9 cellular contexts compared by ENCODE assay signal in genomic region chr9:72476617-72477375, GRCh38. TPM values are rescaled to one million over a fixed set of nuclear protein-coding genes. Genes with fewer than 3 reads are reported as not detected.
A peak's percentile ranks its signal among the peaks of the same experiment; 100 is the strongest.
DNase-seq lines count a peak whose midpoint lies in the region; ATAC-seq and TF ChIP-seq lines count a peak whose summit lies in the region.
"Had no signal": no experiment of that assay in that cellular context is flagged by ENCODE, and none has a peak within 500 bp of the region (broad histone marks: within the 10 kb centered on the region; RNA-seq: fewer than 3 reads in every experiment).

No MANE protein-coding gene starts in this region.

- H3K27me3 Mint-ChIP-seq in stimulated activated naive CD8-positive, alpha-beta T cell treated with anti-CD3 and anti-CD28 coated beads, Interleukin-15, amount 100 ng/mL, for 72 hours: no peaks in the 10 kb centered on the region

- H3K4me1 ChIP-seq in ascending aorta (peaks cover 0 to 8% of the 10 kb centered on the region in 2 donors), testis (no peaks in the 10 kb centered on the region)

- H3K4me3 Mint-ChIP-seq in stimulated activated naive CD8-positive, alpha-beta T cell treated with anti-CD3 and anti-CD28 coated beads, Interleukin-15, amount 100 ng/mL, for 72 hours: peak overlapping the region in 1 of 2 donors; percentile 39

- H3K9me3 Mint-ChIP-seq in stimulated activated naive CD8-positive, alpha-beta T cell treated with anti-CD3 and anti-CD28 coated beads, Interleukin-15, amount 100 ng/mL, for 72 hours: peaks cover 0 to 3% of the 10 kb centered on the region in 2 donors

- no peaks in the 10 kb centered on the region for H3K27me3 ChIP-seq in ascending aorta
- H3K27me3 ChIP-seq in testis: no peaks in the 10 kb centered on the region

- TF ChIP-seq POLR2A in testis (IDR thresholded peaks at IDR 0.05): no peak

- DNase-seq in NCI-H82 (lab: John Stamatoyannopoulos, UW) (peak; percentile 6), NCI-H82 treated with DMSO at 0.1 percent for 48 hours (lab: John Stamatoyannopoulos, UW; ENCODE audit: unreplicated experiment) (no peak), islet precursor cell (peak; percentile 95), ascending aorta (ENCODE audit: low spot score in 2 of 2) (no peak), testis (no peak)
- peak; percentile 12 to 45 for DNase-seq in activated CD8-positive, alpha-beta memory T cell treated with anti-CD3 and anti-CD28 coated beads for 4 hours (ENCODE audit: low read depth in 2 of 2)
- peak; percentile 48 to 57 for DNase-seq in stimulated activated naive CD8-positive, alpha-beta T cell treated with anti-CD3 and anti-CD28 coated beads, Interleukin-15, amount 100 ng/mL, for 72 hours

- H3K36me3 ChIP-seq in ascending aorta: no peaks in the 10 kb centered on the region
- no peaks in the 10 kb centered on the region for H3K36me3 ChIP-seq in testis (ENCODE audit: low read depth, missing control alignments)

- no peaks in the 10 kb centered on the region for H3K9me3 ChIP-seq in ascending aorta
- no peaks in the 10 kb centered on the region for H3K9me3 ChIP-seq in testis

- H3K4me3 ChIP-seq in ascending aorta: no peak overlapping the region
- no peak overlapping the region for H3K4me3 ChIP-seq in testis

- no peak overlapping the region for H3K27ac Mint-ChIP-seq in stimulated activated naive CD8-positive, alpha-beta T cell treated with anti-CD3 and anti-CD28 coated beads, Interleukin-15, amount 100 ng/mL, for 72 hours

- 89% methylated on average over 2 of the region's 2 CpGs for WGBS in testis, 2 donors

- TF ChIP-seq CTCF in ascending aorta (IDR thresholded peaks at IDR 0.05) (no peak), testis (IDR thresholded peaks at IDR 0.05) (no peak)

- intact Hi-C loops in ascending aorta (cut with DNase I): no loop called here
- intact Hi-C loops in testis (cut with DNase I; ENCODE audit: low total_unique reads): no loop called here

- ATAC-seq in stimulated activated naive CD8-positive, alpha-beta T cell treated with anti-CD3 and anti-CD28 coated beads, Interleukin-15, amount 100 ng/mL, for 72 hours: peak; percentile 96
- no peak for ATAC-seq in HG02623 (IDR thresholded peaks at IDR 0.05; ENCODE audit: unreplicated experiment)

- H3K4me1 Mint-ChIP-seq in stimulated activated naive CD8-positive, alpha-beta T cell treated with anti-CD3 and anti-CD28 coated beads, Interleukin-15, amount 100 ng/mL, for 72 hours: peaks cover 55% of the 10 kb centered on the region

- H3K27ac ChIP-seq in ascending aorta (no peak overlapping the region), testis (peak overlapping the region in 1 of 2 donors; percentile 24)

RNA-seq across cellular contexts. Expression of gene TMC1, which starts 44.6 kb away (rescaled TPM):
- total RNA-seq in ascending aorta (not detected), testis (1 to 10 TPM; 2.0 to 5.4 TPM)
- 3.0 TPM for polyA plus RNA-seq in testis (ENCODE audit: insufficient read depth, low read depth, low replicate concordance)
- total RNA-seq: NCI-H460 had no signal

Comparison
In these comparisons a context has a peak if more than half of its experiments do, and no peak if none do; other contexts are left out.
1. DNase-seq: peak in NCI-H82 (single experiment), activated CD8-positive, alpha-beta memory T cell treated with anti-CD3 and anti-CD28 coated beads for 4 hours (2 of 2), islet precursor cell (single experiment) and stimulated activated naive CD8-positive, alpha-beta T cell treated with anti-CD3 and anti-CD28 coated beads, Interleukin-15, amount 100 ng/mL, for 72 hours (2 of 2); none in NCI-H82 treated with DMSO at 0.1 percent for 48 hours (single experiment), ascending aorta (0 of 2) and testis (single experiment).